Comparison of ENCODE assay signal across 10 cellular contexts in the genomic region with DNA sequence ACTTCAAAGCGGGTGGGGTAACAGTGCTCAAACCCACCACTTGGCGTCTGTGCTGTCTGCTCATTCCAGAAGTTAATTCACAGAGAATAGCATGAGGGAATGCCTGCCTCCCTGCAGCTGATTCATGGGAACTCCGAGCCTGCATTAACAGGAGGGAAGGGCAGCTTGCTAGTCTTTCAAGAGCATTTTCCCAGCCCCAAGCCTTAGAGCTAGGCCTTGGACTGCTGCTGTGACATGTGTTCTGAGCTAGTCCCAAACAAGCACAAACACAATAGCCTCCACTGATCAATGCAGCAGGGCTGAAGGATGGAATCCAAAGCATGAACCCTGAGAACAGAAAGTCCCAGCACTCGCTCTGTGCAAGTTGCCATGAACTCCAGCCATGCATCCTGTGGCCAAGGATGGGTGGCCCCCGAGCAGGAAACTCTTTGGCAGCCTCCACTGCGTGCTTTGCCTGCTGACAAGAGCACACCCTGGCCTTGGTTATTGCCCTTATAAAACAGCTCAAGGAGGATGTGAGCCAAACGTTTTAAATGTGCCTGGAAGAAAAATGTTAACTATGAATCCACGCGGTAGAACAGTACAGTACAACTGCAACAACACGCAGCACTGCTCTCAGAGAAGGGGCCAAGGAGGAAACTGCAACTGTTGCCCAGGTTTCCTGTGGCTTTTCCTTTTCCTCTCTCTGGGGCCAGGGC.
DNase-seq lines count a peak whose midpoint lies in the region; ATAC-seq and TF ChIP-seq lines count a peak whose summit lies in the region.
"Had no signal": no experiment of that assay in that cellular context is flagged by ENCODE, and none has a peak within 500 bp of the region (broad histone marks: within the 10 kb centered on the region; RNA-seq: fewer than 3 reads in every experiment).

No MANE protein-coding gene starts in this region.

- H3K36me3 Mint-ChIP-seq in osteocyte (ENCODE audit: unreplicated experiment), result no peaks in the 10 kb centered on the region

- TF ChIP-seq CTCF in AG10803 (conservative IDR thresholded peaks at IDR 0.05; ENCODE audit: low read length) (peak; percentile 41), osteocyte (IDR thresholded peaks at IDR 0.05) (peak; percentile 5)

- no peaks in the 10 kb centered on the region for H3K27me3 Mint-ChIP-seq in osteocyte (ENCODE audit: unreplicated experiment)

- H3K4me3 ChIP-seq in AG10803 (ENCODE audit: low read length), result no peak overlapping the region

- peaks cover 21% of the 10 kb centered on the region for H3K4me1 Mint-ChIP-seq in osteocyte (ENCODE audit: unreplicated experiment)

- peaks cover 6% of the 10 kb centered on the region for H3K9me3 Mint-ChIP-seq in osteocyte (ENCODE audit: unreplicated experiment)

- H3K4me3 Mint-ChIP-seq in osteocyte (ENCODE audit: unreplicated experiment), result no peak overlapping the region

- ATAC-seq in Right ventricle myocardium superior (ENCODE audit: poor library complexity), result peak; percentile 98
- ATAC-seq in GM21447 (IDR thresholded peaks at IDR 0.05; ENCODE audit: unreplicated experiment), result no peak

- intact Hi-C loops in Right ventricle myocardium superior (cut with DNase I), result no loop called here

- H3K27ac Mint-ChIP-seq in osteocyte (ENCODE audit: unreplicated experiment), result peak overlapping the region; percentile 87

- DNase-seq in AG10803 (ENCODE audit: low read depth) (peak; percentile 98), amygdala (lab: John Stamatoyannopoulos, UW) (peak in 54 of 56 donors; percentile 16 to 87 (median 61)), Right ventricle myocardium superior (peak; percentile 92), osteocyte (ENCODE audit: extremely low spot score, unreplicated experiment) (peak; percentile 87), NCI-H1694 (lab: John Stamatoyannopoulos, UW) (no peak), mesenteric fat pad (ENCODE audit: low spot score) (no peak)
- no peak for DNase-seq in activated effector memory CD4-positive, alpha-beta T cell treated with anti-CD3 and anti-CD28 coated beads, Interleukin-2, amount 50 U/mL, for 16 hours
- DNase-seq: activated CD8-positive, alpha-beta memory T cell treated with anti-CD3 and anti-CD28 coated beads for 24 hours; DMS153 had no signal

Comparison
In these comparisons a context has a peak if more than half of its experiments do, and no peak if none do; other contexts are left out.
1. DNase-seq: peak in AG10803 (single experiment), amygdala (54 of 56), Right ventricle myocardium superior (single experiment) and osteocyte (single experiment); none in NCI-H1694 (single experiment), mesenteric fat pad (single experiment) and activated effector memory CD4-positive, alpha-beta T cell treated with anti-CD3 and anti-CD28 coated beads, Interleukin-2, amount 50 U/mL, for 16 hours (single experiment).